1 cellular context compared by ENCODE assay signal in the genomic region with DNA sequence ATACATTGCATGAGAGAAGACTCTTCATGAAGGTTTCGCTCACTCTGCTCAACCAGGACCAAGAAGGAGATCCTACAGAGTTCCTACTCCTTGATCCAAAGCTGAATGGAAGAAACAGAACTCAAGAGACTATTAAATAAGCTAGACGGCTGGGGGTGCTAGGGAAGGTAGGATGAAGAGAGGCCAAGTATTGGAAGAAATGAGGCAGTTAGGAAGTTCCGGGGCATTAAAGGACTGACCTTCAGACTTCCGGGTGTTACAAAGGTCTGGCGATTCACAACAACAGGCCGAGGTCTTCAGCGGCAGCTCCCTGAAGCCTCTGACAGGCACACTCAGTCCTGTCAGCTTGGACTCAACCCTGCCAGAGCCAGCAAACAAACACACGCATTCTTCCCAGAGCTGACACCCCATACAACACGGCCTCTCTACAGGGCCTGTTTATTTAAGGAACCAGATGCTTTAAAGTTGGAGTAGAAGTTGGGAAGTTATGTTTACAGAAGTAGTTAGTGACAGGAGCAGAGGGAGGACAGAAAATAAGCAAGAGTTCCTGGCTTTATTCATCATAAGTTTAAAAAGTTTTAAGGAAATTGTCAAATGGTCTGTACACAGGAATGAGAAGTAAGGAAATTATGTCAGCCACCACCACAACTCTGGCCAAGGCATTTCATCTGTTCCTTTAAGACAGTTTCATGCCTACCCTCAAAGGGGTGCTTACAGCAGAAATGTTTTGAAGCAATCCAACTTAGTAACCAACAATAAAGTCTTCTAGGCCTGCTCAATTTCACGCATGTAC.
TF ChIP-seq lines count a peak whose summit lies in the region.

No MANE protein-coding gene starts in this region.

TF ChIP-seq in GM23338, 12 proteins besides CTCF, POLR2A, EP300 and RAD21 (continued from another document):
- TF ChIP-seq, protein P1, sequence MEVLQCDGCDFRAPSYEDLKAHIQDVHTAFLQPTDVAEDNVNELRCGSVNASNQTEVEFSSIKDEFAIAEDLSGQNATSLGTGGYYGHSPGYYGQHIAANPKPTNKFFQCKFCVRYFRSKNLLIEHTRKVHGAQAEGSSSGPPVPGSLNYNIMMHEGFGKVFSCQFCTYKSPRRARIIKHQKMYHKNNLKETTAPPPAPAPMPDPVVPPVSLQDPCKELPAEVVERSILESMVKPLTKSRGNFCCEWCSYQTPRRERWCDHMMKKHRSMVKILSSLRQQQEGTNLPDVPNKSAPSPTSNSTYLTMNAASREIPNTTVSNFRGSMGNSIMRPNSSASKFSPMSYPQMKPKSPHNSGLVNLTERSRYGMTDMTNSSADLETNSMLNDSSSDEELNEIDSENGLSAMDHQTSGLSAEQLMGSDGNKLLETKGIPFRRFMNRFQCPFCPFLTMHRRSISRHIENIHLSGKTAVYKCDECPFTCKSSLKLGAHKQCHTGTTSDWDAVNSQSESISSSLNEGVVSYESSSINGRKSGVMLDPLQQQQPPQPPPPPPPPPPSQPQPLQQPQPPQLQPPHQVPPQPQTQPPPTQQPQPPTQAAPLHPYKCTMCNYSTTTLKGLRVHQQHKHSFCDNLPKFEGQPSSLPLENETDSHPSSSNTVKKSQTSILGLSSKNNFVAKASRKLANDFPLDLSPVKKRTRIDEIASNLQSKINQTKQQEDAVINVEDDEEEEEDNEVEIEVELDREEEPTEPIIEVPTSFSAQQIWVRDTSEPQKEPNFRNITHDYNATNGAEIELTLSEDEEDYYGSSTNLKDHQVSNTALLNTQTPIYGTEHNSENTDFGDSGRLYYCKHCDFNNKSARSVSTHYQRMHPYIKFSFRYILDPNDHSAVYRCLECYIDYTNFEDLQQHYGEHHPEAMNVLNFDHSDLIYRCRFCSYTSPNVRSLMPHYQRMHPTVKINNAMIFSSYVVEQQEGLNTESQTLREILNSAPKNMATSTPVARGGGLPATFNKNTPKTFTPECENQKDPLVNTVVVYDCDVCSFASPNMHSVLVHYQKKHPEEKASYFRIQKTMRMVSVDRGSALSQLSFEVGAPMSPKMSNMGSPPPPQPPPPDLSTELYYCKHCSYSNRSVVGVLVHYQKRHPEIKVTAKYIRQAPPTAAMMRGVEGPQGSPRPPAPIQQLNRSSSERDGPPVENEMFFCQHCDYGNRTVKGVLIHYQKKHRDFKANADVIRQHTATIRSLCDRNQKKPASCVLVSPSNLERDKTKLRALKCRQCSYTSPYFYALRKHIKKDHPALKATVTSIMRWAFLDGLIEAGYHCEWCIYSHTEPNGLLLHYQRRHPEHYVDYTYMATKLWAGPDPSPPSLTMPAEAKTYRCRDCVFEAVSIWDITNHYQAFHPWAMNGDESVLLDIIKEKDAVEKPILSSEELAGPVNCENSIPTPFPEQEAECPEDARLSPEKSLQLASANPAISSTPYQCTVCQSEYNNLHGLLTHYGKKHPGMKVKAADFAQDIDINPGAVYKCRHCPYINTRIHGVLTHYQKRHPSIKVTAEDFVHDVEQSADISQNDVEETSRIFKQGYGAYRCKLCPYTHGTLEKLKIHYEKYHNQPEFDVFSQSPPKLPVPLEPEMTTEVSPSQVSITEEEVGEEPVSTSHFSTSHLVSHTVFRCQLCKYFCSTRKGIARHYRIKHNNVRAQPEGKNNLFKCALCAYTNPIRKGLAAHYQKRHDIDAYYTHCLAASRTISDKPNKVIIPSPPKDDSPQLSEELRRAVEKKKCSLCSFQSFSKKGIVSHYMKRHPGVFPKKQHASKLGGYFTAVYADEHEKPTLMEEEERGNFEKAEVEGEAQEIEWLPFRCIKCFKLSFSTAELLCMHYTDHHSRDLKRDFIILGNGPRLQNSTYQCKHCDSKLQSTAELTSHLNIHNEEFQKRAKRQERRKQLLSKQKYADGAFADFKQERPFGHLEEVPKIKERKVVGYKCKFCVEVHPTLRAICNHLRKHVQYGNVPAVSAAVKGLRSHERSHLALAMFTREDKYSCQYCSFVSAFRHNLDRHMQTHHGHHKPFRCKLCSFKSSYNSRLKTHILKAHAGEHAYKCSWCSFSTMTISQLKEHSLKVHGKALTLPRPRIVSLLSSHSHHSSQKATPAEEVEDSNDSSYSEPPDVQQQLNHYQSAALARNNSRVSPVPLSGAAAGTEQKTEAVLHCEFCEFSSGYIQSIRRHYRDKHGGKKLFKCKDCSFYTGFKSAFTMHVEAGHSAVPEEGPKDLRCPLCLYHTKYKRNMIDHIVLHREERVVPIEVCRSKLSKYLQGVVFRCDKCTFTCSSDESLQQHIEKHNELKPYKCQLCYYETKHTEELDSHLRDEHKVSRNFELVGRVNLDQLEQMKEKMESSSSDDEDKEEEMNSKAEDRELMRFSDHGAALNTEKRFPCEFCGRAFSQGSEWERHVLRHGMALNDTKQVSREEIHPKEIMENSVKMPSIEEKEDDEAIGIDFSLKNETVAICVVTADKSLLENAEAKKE (CRISPR knock-in tag; IDR thresholded peaks at IDR 0.05): no peak
- TF ChIP-seq POLR2AphosphoS5 (IDR thresholded peaks at IDR 0.05; ENCODE audit: low read depth) (no peak), EZH2phosphoT487 (IDR thresholded peaks at IDR 0.05; ENCODE audit: unreplicated experiment) (no peak), ZNF331 (CRISPR knock-in tag; IDR thresholded peaks at IDR 0.05; ENCODE audit: low read depth) (no peak), EZH2 (IDR thresholded peaks at IDR 0.05; ENCODE audit: low read depth, unreplicated experiment) (no peak), JUNB (IDR thresholded peaks at IDR 0.05; ENCODE audit: unreplicated experiment) (no peak), NANOG (IDR thresholded peaks at IDR 0.05; ENCODE audit: borderline replicate concordance) (no peak)
